10 cellular contexts compared by ENCODE assay signal in genomic region chr1:9302745-9303524, GRCh38. TPM values are rescaled to one million over a fixed set of nuclear protein-coding genes. Genes with fewer than 3 reads are reported as not detected.
DNase-seq lines count a peak whose midpoint lies in the region; ATAC-seq and TF ChIP-seq lines count a peak whose summit lies in the region.
"Had no signal": no experiment of that assay in that cellular context is flagged by ENCODE, and none has a peak within 500 bp of the region (broad histone marks: within the 10 kb centered on the region; RNA-seq: fewer than 3 reads in every experiment).

No MANE protein-coding gene starts in this region.

- peak overlapping the region in 1 of 2 experiments; percentile 32; a peak in 1 of 4 replicates for H4K8ac ChIP-seq in IMR-90 (ENCODE audit: low read depth in 2 of 2, low read length in 2 of 2)

- CTCF ChIA-PET in IMR-90 (lab: Yijun Ruan, JAX), result no interaction called here
- CTCF ChIA-PET in activated CD4-positive, alpha-beta memory T cell treated with anti-CD3 and anti-CD28 coated beads for 36 hours (lab: Charles Lee), result no interaction called here

- H3K27me3 ChIP-seq in IMR-90 (ENCODE audit: control insufficient read depth, insufficient read depth, low read length), result no peaks in the 10 kb centered on the region

- H3K27ac ChIP-seq in IMR-90 (ENCODE audit: insufficient read depth, low read length), result peak overlapping the region; percentile 69

- H3K9ac ChIP-seq in IMR-90 (ENCODE audit: low read depth, low read length), result no peak overlapping the region

- dilution Hi-C loops in IMR-90 (cut with HindIII; ENCODE audit: low sequenced_read_pairs, unreplicated experiment), result no loop called here

- H3K36me3 ChIP-seq in IMR-90 (ENCODE audit: control insufficient read depth, insufficient read depth, low read length), result peaks cover 4% of the 10 kb centered on the region; the same call in 1 of the 2 replicates

- peak overlapping the region; percentile 80 for H3K23ac ChIP-seq in IMR-90 (ENCODE audit: low read depth, low read length)

- peaks cover 45 to 93% of the 10 kb centered on the region in 2 experiments for H3K79me1 ChIP-seq in IMR-90 (ENCODE audit: low read depth in 1 of 2, low read length in 2 of 2)

- peak overlapping the region; percentile 77 for H2AK9ac ChIP-seq in IMR-90 (replicated peaks; ENCODE audit: low read depth, low read length, poor library complexity)

- peak overlapping the region; percentile 96 for H2AK5ac ChIP-seq in IMR-90 (ENCODE audit: low read depth, low read length)

- peaks cover 56% of the 10 kb centered on the region for H3K9me1 ChIP-seq in IMR-90 (ENCODE audit: insufficient read depth, low read length)

- H3K4me2 ChIP-seq in IMR-90 (ENCODE audit: low read depth, low read length), result peak overlapping the region; percentile 76

- H3K18ac ChIP-seq in IMR-90 (ENCODE audit: low read depth, low read length), result peak overlapping the region; percentile 75

- H3K36me3 Mint-ChIP-seq in activated CD4-positive, alpha-beta memory T cell treated with anti-CD3 and anti-CD28 coated beads for 36 hours, result no peaks in the 10 kb centered on the region
- H3K36me3 Mint-ChIP-seq: CD8-positive, alpha-beta T cell had no signal

- H3K4me3 Mint-ChIP-seq in activated CD4-positive, alpha-beta memory T cell treated with anti-CD3 and anti-CD28 coated beads for 36 hours, result no peak overlapping the region
- H3K4me3 Mint-ChIP-seq: CD8-positive, alpha-beta T cell had no signal

- intact Hi-C loops in IMR-90 (cut with micrococcal nuclease), result no loop called here
- intact Hi-C loops in activated CD4-positive, alpha-beta memory T cell treated with anti-CD3 and anti-CD28 coated beads for 36 hours (cut with micrococcal nuclease), result no loop called here

- H3K14ac ChIP-seq in IMR-90 (replicated peaks; ENCODE audit: low read depth, low read length), result peak overlapping the region; percentile 87

- no peak overlapping the region for H3K4me3 ChIP-seq in IMR-90 (ENCODE audit: insufficient read depth, low read depth, low read length)

- in situ Hi-C loops in IMR-90 (cut with MboI; ENCODE audit: low sequenced_read_pairs), result no loop called here

- ATAC-seq in IMR-90 (ENCODE audit: low read depth) (peak; percentile 90), left lobe of liver (peak; percentile 12), HG02610 (IDR thresholded peaks at IDR 0.05; ENCODE audit: unreplicated experiment) (no peak), GM21619 (IDR thresholded peaks at IDR 0.05; ENCODE audit: unreplicated experiment) (no peak), GM18519 (IDR thresholded peaks at IDR 0.05; ENCODE audit: low FRiP score, unreplicated experiment) (no peak)
- ATAC-seq: CD8-positive, alpha-beta T cell had no signal

- H2BK120ac ChIP-seq in IMR-90 (ENCODE audit: low read depth, low read length), result peak overlapping the region; percentile 92

- peaks cover 79% of the 10 kb centered on the region for H4K20me1 ChIP-seq in IMR-90 (ENCODE audit: insufficient read depth, low read length)

- no peaks in the 10 kb centered on the region for H3K27me3 Mint-ChIP-seq in activated CD4-positive, alpha-beta memory T cell treated with anti-CD3 and anti-CD28 coated beads for 36 hours

- H2BK15ac ChIP-seq in IMR-90 (ENCODE audit: low read depth, low read length), result peak overlapping the region; percentile 39; the same call in 1 of the 3 replicates

- no peak overlapping the region; the same call in 1 of the 2 replicates for H3K56ac ChIP-seq in IMR-90 (ENCODE audit: extremely low read depth, insufficient read depth, low read length)

- peaks cover 28% of the 10 kb centered on the region for H3K4me1 ChIP-seq in IMR-90 (ENCODE audit: control insufficient read depth, insufficient read depth, low read length)

- POLR2A ChIA-PET in IMR-90 (lab: Charles Lee; ENCODE audit: unreplicated experiment), result no interaction called here
- POLR2A ChIA-PET in activated CD4-positive, alpha-beta memory T cell treated with anti-CD3 and anti-CD28 coated beads for 36 hours (lab: Charles Lee), result no interaction called here

- H2AFZ ChIP-seq in IMR-90 (replicated peaks; ENCODE audit: low read length, poor library complexity), result no peak overlapping the region

- TF ChIP-seq RAD21 in IMR-90 (IDR thresholded peaks at IDR 0.05; ENCODE audit: low read length), result peak; percentile 20

- peaks cover 28% of the 10 kb centered on the region for H3K4me1 Mint-ChIP-seq in activated CD4-positive, alpha-beta memory T cell treated with anti-CD3 and anti-CD28 coated beads for 36 hours (ENCODE audit: low read depth)

- H4K5ac ChIP-seq in IMR-90 (ENCODE audit: low read depth, low read length), result peak overlapping the region; percentile 47; the same call in 1 of the 2 replicates

- no peaks in the 10 kb centered on the region for H3K9me3 ChIP-seq in IMR-90 (ENCODE audit: control insufficient read depth, insufficient read depth, low read length)

- peak overlapping the region; percentile 90 for H2BK20ac ChIP-seq in IMR-90 (ENCODE audit: low read depth, low read length)

- BruUV-seq in IMR-90 (replicated peaks; lab: Mats Ljungman, UMichigan), result no TSS peak

- WGBS in IMR-90 (ENCODE audit: extremely low coverage in 2 of 2, insufficient read length in 1 of 2), 2 experiments, result 80% methylated on average over 3 of the region's 9 CpGs; no CpG with 5 or more reads in 1 of the 2 experiments

- peak overlapping the region; percentile 95 for H2BK5ac ChIP-seq in IMR-90 (ENCODE audit: low read depth, low read length, poor library complexity, severe bottlenecking)

- peak overlapping the region; percentile 96 for H3K4ac ChIP-seq in IMR-90 (ENCODE audit: low read depth, low read length)

- peak overlapping the region; percentile 88 for H4K91ac ChIP-seq in IMR-90 (ENCODE audit: insufficient read depth, low read depth, low read length)

- no peak for TF ChIP-seq POLR2A in IMR-90 (IDR thresholded peaks at IDR 0.05; ENCODE audit: low read depth, low read length)

- DNase-seq in A172 (ENCODE audit: low spot score), result peak; percentile 92
- DNase-seq in IMR-90, result peak; percentile 97
- DNase-seq in brain pericyte (ENCODE audit: low read depth, low spot score), result peak; percentile 41
- DNase-seq in left lobe of liver (ENCODE audit: low spot score), result no peak
- no peak for DNase-seq in activated CD4-positive, alpha-beta memory T cell treated with anti-CD3 and anti-CD28 coated beads for 36 hours
- DNase-seq: T-helper 9 cell had no signal

- H3K27ac Mint-ChIP-seq in activated CD4-positive, alpha-beta memory T cell treated with anti-CD3 and anti-CD28 coated beads for 36 hours, result no peak overlapping the region
- H3K27ac Mint-ChIP-seq: CD8-positive, alpha-beta T cell had no signal

- no peak for TF ChIP-seq CTCF in IMR-90 (conservative IDR thresholded peaks at IDR 0.05; ENCODE audit: low read depth, low read length)

- no peaks in the 10 kb centered on the region for H3K9me3 Mint-ChIP-seq in activated CD4-positive, alpha-beta memory T cell treated with anti-CD3 and anti-CD28 coated beads for 36 hours
- H3K9me3 Mint-ChIP-seq: CD8-positive, alpha-beta T cell had no signal

TF ChIP-seq in IMR-90, 13 proteins besides CTCF, POLR2A, EP300 and RAD21:
- TF ChIP-seq MAZ (IDR thresholded peaks at IDR 0.05; ENCODE audit: borderline replicate concordance, low read depth, low read length) (no peak), USF2 (IDR thresholded peaks at IDR 0.05; ENCODE audit: low read depth, low read length) (peak; percentile 96), FOS (IDR thresholded peaks at IDR 0.05; ENCODE audit: low read depth, low read length) (peak; percentile 92), BHLHE40 (IDR thresholded peaks at IDR 0.05; ENCODE audit: low read depth, low read length) (peak; percentile 79), SMC3 (IDR thresholded peaks at IDR 0.05; ENCODE audit: low read depth, low read length) (peak; percentile 19; the same call in 1 of the 2 replicates), NFE2L2 (IDR thresholded peaks at IDR 0.05; ENCODE audit: low read depth, low read length) (no peak), MXI1 (IDR thresholded peaks at IDR 0.05; ENCODE audit: borderline replicate concordance, low read depth, low read length) (peak; percentile 57; the same call in 1 of the 2 replicates), CEBPB (IDR thresholded peaks at IDR 0.05; ENCODE audit: low read depth, low read length) (peak; percentile 54; the same call in 1 of the 2 replicates), ELK1 (IDR thresholded peaks at IDR 0.05; ENCODE audit: borderline replicate concordance, low read depth, low read length) (no peak)

RNA-seq across cellular contexts. Expression of gene SPSB1, which starts 10.2 kb away (rescaled TPM):
- total RNA-seq in A172 (2014; rRNA removed; shearing (Covaris generic)), result 8.7 and 15.0 TPM in 2 replicates
- total RNA-seq in IMR-90 (2012; rRNA removed) (15.0 and 16.7 TPM in 2 replicates), left lobe of liver (6.2 TPM)
- polyA plus RNA-seq in IMR-90 (2012; rRNA removed), result 17.6 and 19.8 TPM in 2 replicates
- polyA plus RNA-seq in IMR-90 (2012; cell fraction: cytosol; rRNA removed), result 22.0 and 35.7 TPM in 2 replicates
- 16.5 and 24.0 TPM in 2 replicates for polyA plus RNA-seq in IMR-90 (2012; cell fraction: nucleus; rRNA removed; ENCODE audit: low replicate concordance)
- total RNA-seq in activated CD4-positive, alpha-beta memory T cell treated with anti-CD3 and anti-CD28 coated beads for 36 hours, result 10 to 100 TPM; 11.0 to 12.5 TPM

Comparison
In these comparisons a context has a peak if more than half of its experiments do, and no peak if none do; other contexts are left out.
1. DNase-seq: peak in A172 (single experiment), IMR-90 (single experiment) and brain pericyte (single experiment); none in left lobe of liver (single experiment) and activated CD4-positive, alpha-beta memory T cell treated with anti-CD3 and anti-CD28 coated beads for 36 hours (single experiment).
2. ATAC-seq: peak in IMR-90 (single experiment) and left lobe of liver (single experiment); none in HG02610 (single experiment), GM21619 (single experiment) and GM18519 (single experiment).